17 cellular contexts compared by ENCODE assay signal in genomic region chr9:107170801-107171200, GRCh38.
DNase-seq lines count a peak whose midpoint lies in the region; TF ChIP-seq lines count a peak whose summit lies in the region.
"Had no signal": no experiment of that assay in that cellular context is flagged by ENCODE, and none has a peak within 500 bp of the region (broad histone marks: within the 10 kb centered on the region; RNA-seq: fewer than 3 reads in every experiment).

No MANE protein-coding gene starts in this region.

- no peaks in the 10 kb centered on the region for H3K36me3 Mint-ChIP-seq in neural progenitor cell

- H3K4me3 ChIP-seq in GM12865 (ENCODE audit: low read depth, low read length) (no peak overlapping the region), neural progenitor cell (no peak overlapping the region), stomach (no peak overlapping the region), Karpas-422 (ENCODE audit: low read length) (no peak overlapping the region)
- H3K4me3 ChIP-seq: A549 had no signal

- intact Hi-C loops in stomach (cut with DNase I; ENCODE audit: low total_unique reads): loop anchor here (10.0 kb wide), 1 partner anchor 526 kb away; no protein-coding TSS in a partner anchor

- H3K4me3 Mint-ChIP-seq in neural progenitor cell: no peak overlapping the region
- H3K4me3 Mint-ChIP-seq: B cell; CD4-positive, alpha-beta T cell; HFFc6 had no signal

- peak overlapping the region; percentile 28 for H3K27ac Mint-ChIP-seq in neural progenitor cell
- H3K27ac Mint-ChIP-seq: B cell; CD4-positive, alpha-beta T cell; HFFc6 had no signal

- H2AFZ ChIP-seq in neural progenitor cell (replicated peaks): no peak overlapping the region
- no peak overlapping the region for H2AFZ ChIP-seq in Karpas-422 (ENCODE audit: low read length)

- H3K27me3 ChIP-seq in neural progenitor cell (no peaks in the 10 kb centered on the region), stomach (no peaks in the 10 kb centered on the region), Karpas-422 (ENCODE audit: low read length) (no peaks in the 10 kb centered on the region)

- no peak for TF ChIP-seq EP300 in stomach (IDR thresholded peaks at IDR 0.05)

- no peaks in the 10 kb centered on the region for H3K79me2 ChIP-seq in neural progenitor cell (ENCODE audit: low read depth)
- H3K79me2 ChIP-seq in Karpas-422 (ENCODE audit: low read length): no peaks in the 10 kb centered on the region

- H3K9ac ChIP-seq in neural progenitor cell: no peak overlapping the region
- H3K9ac ChIP-seq in Karpas-422 (ENCODE audit: low read length): no peak overlapping the region

- H3K27ac ChIP-seq in neural progenitor cell (no peak overlapping the region), stomach (no peak overlapping the region), Karpas-422 (ENCODE audit: low read length) (no peak overlapping the region)
- H3K27ac ChIP-seq: 22Rv1, A549, C4-2B had no signal

- H3K9me3 Mint-ChIP-seq in neural progenitor cell: peaks cover 3% of the 10 kb centered on the region
- H3K9me3 Mint-ChIP-seq: HFFc6 had no signal

- TF ChIP-seq CTCF in GM12865 (IDR thresholded peaks at IDR 0.05; ENCODE audit: insufficient read depth, low read depth, low read length, missing control alignments): no peak
- no peak for TF ChIP-seq CTCF in neural progenitor cell (IDR thresholded peaks at IDR 0.05)
- TF ChIP-seq CTCF in stomach (IDR thresholded peaks at IDR 0.05): no peak

- in situ Hi-C loops in SK-MEL-5 (cut with HindIII; ENCODE audit: low pct_unique_long_range_greater_than_20kb, low sequenced_read_pairs): no loop called here

- H3K9me2 ChIP-seq in Karpas-422 (replicated peaks; ENCODE audit: insufficient read depth, low read length): no peaks in the 10 kb centered on the region

- no peak for TF ChIP-seq POLR2A in stomach (IDR thresholded peaks at IDR 0.05)

- WGBS in stomach, 5 donors: 56 to 82% (median 70%) methylated on average over 5 of the region's 5 CpGs

- H3K4me1 Mint-ChIP-seq in neural progenitor cell: peaks cover 11% of the 10 kb centered on the region
- H3K4me1 Mint-ChIP-seq: B cell had no signal

- H3K9me3 ChIP-seq in neural progenitor cell (ENCODE audit: low read depth) (no peaks in the 10 kb centered on the region), stomach (no peaks in the 10 kb centered on the region), Karpas-422 (ENCODE audit: low read length) (no peaks in the 10 kb centered on the region)
- H3K9me3 ChIP-seq: A549, Caco-2 had no signal

- no peaks in the 10 kb centered on the region for H4K20me1 ChIP-seq in neural progenitor cell (ENCODE audit: low read depth)
- H4K20me1 ChIP-seq in Karpas-422 (ENCODE audit: insufficient read depth, low read depth, low read length): no peaks in the 10 kb centered on the region

- H3K4me2 ChIP-seq in neural progenitor cell (no peak overlapping the region), Karpas-422 (ENCODE audit: low read depth, low read length, poor library complexity, severe bottlenecking) (no peak overlapping the region)
- H3K4me2 ChIP-seq: A549 had no signal

- DNase-seq in AG08395 (ENCODE audit: low spot score) (peak; percentile 19), GM12865 (ENCODE audit: low read depth) (peak; percentile 30), SK-MEL-5 (ENCODE audit: low read depth, low spot score) (peak; percentile 59), neural progenitor cell (ENCODE audit: low spot score) (no peak), stomach (no peak), NCI-H1694 (lab: John Stamatoyannopoulos, UW) (no peak), NCI-H128 (lab: John Stamatoyannopoulos, UW; ENCODE audit: unreplicated experiment) (no peak), Karpas-422 (no peak)
- DNase-seq: Caco-2; CD4-positive, alpha-beta T cell; GOT3; H7; HFFc6 had no signal

- H3F3A ChIP-seq in neural progenitor cell (ENCODE audit: low read depth): peaks cover 6% of the 10 kb centered on the region

- H3K27me3 Mint-ChIP-seq in neural progenitor cell (ENCODE audit: insufficient read depth, low read depth): no peaks in the 10 kb centered on the region

- H3K4me1 ChIP-seq in neural progenitor cell: peaks cover 10% of the 10 kb centered on the region
- peaks cover 0 to 6% (median 2%) of the 10 kb centered on the region in 4 donors for H3K4me1 ChIP-seq in stomach
- H3K4me1 ChIP-seq in Karpas-422 (ENCODE audit: low read length): no peaks in the 10 kb centered on the region
- H3K4me1 ChIP-seq: A549 had no signal

- H3K36me3 ChIP-seq in neural progenitor cell (no peaks in the 10 kb centered on the region), stomach (no peaks in the 10 kb centered on the region), Karpas-422 (ENCODE audit: insufficient read depth, low read length) (no peaks in the 10 kb centered on the region)

Comparison
In these comparisons a context has a peak if more than half of its experiments do, and no peak if none do; other contexts are left out.
1. DNase-seq: peak in AG08395 (single experiment), GM12865 (single experiment) and SK-MEL-5 (single experiment); none in neural progenitor cell (single experiment), stomach (single experiment), NCI-H1694 (single experiment), NCI-H128 (single experiment) and Karpas-422 (single experiment).